ENCODE assay signal across 8 cellular contexts in the genomic region with DNA sequence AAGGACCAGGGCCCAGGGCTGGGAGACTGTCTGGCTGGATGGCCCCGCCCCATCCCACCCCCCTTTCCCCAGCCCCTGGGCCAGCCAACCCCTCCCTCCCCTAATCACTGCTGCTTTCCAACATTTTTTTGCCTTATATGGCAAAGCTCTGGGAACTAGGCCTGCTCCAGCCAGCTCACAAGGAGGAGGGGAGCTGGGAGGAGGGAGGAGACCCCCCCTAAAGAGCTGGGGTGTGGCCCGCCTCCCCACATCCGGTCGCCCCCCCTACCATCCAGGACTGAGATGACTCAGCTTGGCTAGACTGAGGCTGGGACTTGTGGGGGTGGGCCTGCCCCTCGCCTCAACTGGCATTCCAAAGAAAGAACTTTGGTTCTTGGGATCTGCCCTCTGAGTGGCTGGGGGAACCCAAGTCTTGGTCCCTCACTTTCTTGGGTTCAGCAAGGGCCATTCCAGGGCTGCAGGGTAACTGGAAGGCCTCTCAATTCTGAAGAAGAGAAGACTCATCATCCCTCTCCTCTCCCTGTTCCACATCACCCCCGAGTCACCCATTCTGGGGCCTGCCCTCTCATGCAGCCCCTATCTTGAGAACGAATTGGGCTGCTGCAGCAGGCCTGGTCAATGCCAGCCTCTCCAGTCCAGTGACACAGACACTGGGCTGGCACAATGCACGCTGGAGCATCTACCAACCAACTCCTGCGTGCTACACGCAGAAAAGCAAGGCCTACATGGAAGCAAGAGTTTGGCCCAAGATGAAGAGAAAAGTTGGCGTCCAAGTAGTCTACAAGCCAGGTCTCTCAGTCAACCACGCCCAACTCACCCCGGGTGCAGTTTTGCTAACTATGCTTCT. TPM values are rescaled to one million over a fixed set of nuclear protein-coding genes. Genes with fewer than 3 reads are reported as not detected.
DNase-seq lines count a peak whose midpoint lies in the region; ATAC-seq, FAIRE-seq and TF ChIP-seq lines count a peak whose summit lies in the region.

No MANE protein-coding gene starts in this region.

- no peak for FAIRE-seq in HTR-8/SVneo (lab: Jason Lieb, UNC)

- peaks cover 2% of the 10 kb centered on the region for H3K36me3 Mint-ChIP-seq in progenitor cell of endocrine pancreas (ENCODE audit: insufficient read depth)

- H3K4me3 ChIP-seq in SK-N-MC (peak overlapping the region; percentile 88), adrenal gland (peak overlapping the region in 3 of 4 donors; percentile 24 to 64 (median 29)), vagina (peak overlapping the region; percentile 66 to 75)

- peak; percentile 70 for DNase-seq in CMK (ENCODE audit: low read depth)
- peak; percentile 71 for DNase-seq in HTR-8/SVneo (ENCODE audit: insufficient read length, low spot score)
- DNase-seq in SK-N-MC (ENCODE audit: low read depth, low spot score) = peak; percentile 55
- DNase-seq in adrenal gland = peak; percentile 58 to 90 (median 82)
- peak; percentile 87 for DNase-seq in left cardiac atrium
- peak; percentile 56 for DNase-seq in progenitor cell of endocrine pancreas (ENCODE audit: low spot score, unreplicated experiment)
- DNase-seq in vagina (ENCODE audit: extremely low spot score in 2 of 2) = no peak
- DNase-seq in NCI-H1092 (lab: John Stamatoyannopoulos, UW) = no peak

- 11 to 55% (median 42%) methylated on average over 1 to 13 of the region's 13 CpGs for WGBS in adrenal gland, 4 donors

- H3K4me1 ChIP-seq in adrenal gland (replicated peaks in 1 of 2) = peaks cover 6 to 8% of the 10 kb centered on the region in 2 donors
- peaks cover 52% of the 10 kb centered on the region for H3K4me1 ChIP-seq in vagina

- H3K9ac ChIP-seq in SK-N-MC (ENCODE audit: insufficient read length) = peak overlapping the region; percentile 97

- H3K4me3 Mint-ChIP-seq in progenitor cell of endocrine pancreas (ENCODE audit: low read depth) = peak overlapping the region; percentile 76

- TF ChIP-seq POLR2A in adrenal gland (IDR thresholded peaks at IDR 0.05) (peak in 1 of 2 donors; percentile 12), vagina (IDR thresholded peaks at IDR 0.05) (peak in 1 of 2 donors; percentile 65)

- H3K27ac Mint-ChIP-seq in progenitor cell of endocrine pancreas = peak overlapping the region; percentile 97

- H3K27ac ChIP-seq in SK-N-MC (peak overlapping the region; percentile 96), adrenal gland (peak overlapping the region; percentile 46 to 98 (median 89)), vagina (peak overlapping the region; percentile 88)

- ATAC-seq in left cardiac atrium = peak; percentile 50 to 57

- TF ChIP-seq CTCF in adrenal gland (IDR thresholded peaks at IDR 0.05) = no peak
- TF ChIP-seq CTCF in progenitor cell of endocrine pancreas (IDR thresholded peaks at IDR 0.05; ENCODE audit: unreplicated experiment) = no peak
- TF ChIP-seq CTCF in vagina (IDR thresholded peaks at IDR 0.05) = no peak

- H3K9me3 ChIP-seq in SK-N-MC (ENCODE audit: low read depth, low read length) = no peaks in the 10 kb centered on the region
- no peaks in the 10 kb centered on the region for H3K9me3 ChIP-seq in adrenal gland (replicated peaks in 1 of 3)
- no peaks in the 10 kb centered on the region for H3K9me3 ChIP-seq in vagina

- H3K4me1 Mint-ChIP-seq in progenitor cell of endocrine pancreas (ENCODE audit: low read depth) = peaks cover 2% of the 10 kb centered on the region

- intact Hi-C loops in adrenal gland (cut with DNase I) (no loop called here), left cardiac atrium (cut with DNase I) (no loop called here), vagina (cut with DNase I) (no loop called here)

- H3K9me3 Mint-ChIP-seq in progenitor cell of endocrine pancreas (ENCODE audit: low read depth) = no peaks in the 10 kb centered on the region

- no peaks in the 10 kb centered on the region for H3K27me3 Mint-ChIP-seq in progenitor cell of endocrine pancreas

- H3K27me3 ChIP-seq in adrenal gland = no peaks in the 10 kb centered on the region
- H3K27me3 ChIP-seq in vagina = no peaks in the 10 kb centered on the region

- H3K36me3 ChIP-seq in SK-N-MC (ENCODE audit: insufficient read depth, low read length) (peaks cover 49% of the 10 kb centered on the region), adrenal gland (replicated peaks in 1 of 2) (peaks cover 0 to 34% of the 10 kb centered on the region in 2 donors), vagina (peaks cover 0 to 28% of the 10 kb centered on the region in 2 donors)

RNA-seq across cellular contexts. Expression of a gene that starts 4.8 kb away (rescaled TPM):
- total RNA-seq in adrenal gland = 100 to 1,000 TPM; 334 to 979 (median 504) TPM
- polyA plus RNA-seq in adrenal gland = 100 to 1,000 TPM; 169 to 861 (median 612) TPM
- 100 to 1,000 TPM; 406 to 476 TPM for total RNA-seq in left cardiac atrium
- 765 and 777 TPM in 2 replicates for total RNA-seq in progenitor cell of endocrine pancreas
- total RNA-seq in vagina = 1,247 TPM

RNA-seq across cellular contexts. Expression of a gene that starts 9.4 kb away (rescaled TPM):
- total RNA-seq in adrenal gland = 10 to 100 TPM; 22.5 to 82.7 (median 48.1) TPM
- polyA plus RNA-seq in adrenal gland = 10 to 100 TPM; 75.9 to 95.2 (median 79.1) TPM
- total RNA-seq in left cardiac atrium = 10 to 100 TPM; 54.5 to 70.9 TPM
- total RNA-seq in progenitor cell of endocrine pancreas = 42.5 and 45.9 TPM in 2 replicates
- 59.2 TPM for total RNA-seq in vagina

RNA-seq across cellular contexts. Expression of a gene that starts 28.5 kb away (rescaled TPM):
- 1,000 to 10,000 TPM in 7 of 8 donors, 100 to 1,000 TPM in 1; 626 to 5,287 (median 2,443) TPM for total RNA-seq in adrenal gland
- polyA plus RNA-seq in adrenal gland = 1,000 to 10,000 TPM; 1,725 to 3,645 (median 2,430) TPM
- total RNA-seq in left cardiac atrium = 1,000 to 10,000 TPM; 2,090 to 2,230 TPM
- 2,364 and 2,443 TPM in 2 replicates for total RNA-seq in progenitor cell of endocrine pancreas
- 3,948 TPM for total RNA-seq in vagina

RNA-seq across cellular contexts. Expression of a gene that starts 39.4 kb away (rescaled TPM):
- total RNA-seq in adrenal gland = 100 to 1,000 TPM in 1 of 8 donors, 10 to 100 TPM in 7; 29.4 to 101 (median 55.5) TPM
- polyA plus RNA-seq in adrenal gland = 10 to 100 TPM; 17.2 to 48.0 (median 42.7) TPM
- total RNA-seq in left cardiac atrium = 10 to 100 TPM; 41.9 to 42.8 TPM
- total RNA-seq in progenitor cell of endocrine pancreas = 12.7 and 14.3 TPM in 2 replicates
- total RNA-seq in vagina = 52.1 TPM

RNA-seq across cellular contexts. Expression of a gene that starts 41.7 kb away (rescaled TPM):
- total RNA-seq in adrenal gland = 10 to 100 TPM; 18.1 to 47.1 (median 26.6) TPM
- 100 to 1,000 TPM in 2 of 3 donors, 1 to 10 TPM in 1; 8.6 to 142 (median 103) TPM for polyA plus RNA-seq in adrenal gland
- total RNA-seq in left cardiac atrium = 10 to 100 TPM; 36.6 to 41.2 TPM
- total RNA-seq in progenitor cell of endocrine pancreas = 34.5 and 38.4 TPM in 2 replicates
- total RNA-seq in vagina = 59.2 TPM

Comparison
In these comparisons a context has a peak if more than half of its experiments do, and no peak if none do; other contexts are left out.
1. DNase-seq: peak in CMK (single experiment), HTR-8/SVneo (single experiment), SK-N-MC (single experiment), adrenal gland (7 of 7), left cardiac atrium (single experiment) and progenitor cell of endocrine pancreas (single experiment); none in vagina (0 of 2) and NCI-H1092 (single experiment).
2. H3K4me3 ChIP-seq: peak in every context shown above with its lines; median percentile 88 in SK-N-MC; 70 in vagina; 29 in adrenal gland.
3. Peak in every context shown above with its lines, with median percentiles within 50 percentile points of each other: H3K27ac ChIP-seq.